In genomic region chr17:17751996-17752821, GRCh38 we compare ENCODE assay signal across 8 cellular contexts.
DNase-seq lines count a peak whose midpoint lies in the region; ATAC-seq and TF ChIP-seq lines count a peak whose summit lies in the region.

No MANE protein-coding gene starts in this region.

- peaks cover 0 to 13% of the 10 kb centered on the region in 2 donors for H3K4me1 ChIP-seq in lung (ENCODE audit: control insufficient read depth in 2 of 2, insufficient read depth in 2 of 2, low read length in 2 of 2)

- TF ChIP-seq POLR2A in GM19099 (IDR thresholded peaks at IDR 0.05; ENCODE audit: extremely low read depth, insufficient read length, low read depth), result peak; percentile 63

- peaks cover 0 to 2% of the 10 kb centered on the region in 2 donors for H3K9me3 ChIP-seq in lung (ENCODE audit: control insufficient read depth in 2 of 2, insufficient read depth in 1 of 2, low read length in 1 of 2)

- peak; percentile 86 for ATAC-seq in HG03354 (IDR thresholded peaks at IDR 0.05; ENCODE audit: poor library complexity, severe bottlenecking, unreplicated experiment)
- ATAC-seq in activated CD8-positive, alpha-beta T cell treated with anti-CD3 and anti-CD28 coated beads, Interleukin-2, amount 10 ng/mL, durations not matched to agents 7 days and 5 days, result peak; percentile 88
- peak; percentile 97 for ATAC-seq in lung (ENCODE audit: insufficient read depth, low FRiP score)

- peak overlapping the region; percentile 96 for H3K27ac Mint-ChIP-seq in activated CD8-positive, alpha-beta T cell treated with anti-CD3 and anti-CD28 coated beads, Interleukin-2, amount 10 ng/mL, durations not matched to agents 7 days and 5 days

- H3K27me3 Mint-ChIP-seq in activated CD8-positive, alpha-beta T cell treated with anti-CD3 and anti-CD28 coated beads, Interleukin-2, amount 10 ng/mL, durations not matched to agents 7 days and 5 days (ENCODE audit: low read depth), result no peaks in the 10 kb centered on the region

- H3K27ac ChIP-seq in lung (ENCODE audit: low read depth in 1 of 2, low read length in 1 of 2), result peak overlapping the region; percentile 86 to 92

- 3 to 4% methylated on average over 54 to 59 of the region's 59 CpGs for WGBS in lung, 2 donors

- no peaks in the 10 kb centered on the region for H3K27me3 ChIP-seq in lung (ENCODE audit: control insufficient read depth, insufficient read depth)

- no peak for TF ChIP-seq CTCF in lung (IDR thresholded peaks at IDR 0.05; ENCODE audit: control extremely low read depth, extremely low read depth)

- peak overlapping the region; percentile 96 for H3K4me3 Mint-ChIP-seq in activated CD8-positive, alpha-beta T cell treated with anti-CD3 and anti-CD28 coated beads, Interleukin-2, amount 10 ng/mL, durations not matched to agents 7 days and 5 days

- DNase-seq in AML-193 (lab: John Stamatoyannopoulos, UW) (peak; percentile 57 to 65), NCI-H774 (lab: John Stamatoyannopoulos, UW) (peak; percentile 76), ecto neural progenitor cell (ENCODE audit: low spot score) (peak; percentile 100), lung (ENCODE audit: low spot score) (peak; percentile 95)
- DNase-seq in activated CD8-positive, alpha-beta T cell treated with anti-CD3 and anti-CD28 coated beads, Interleukin-2, amount 10 ng/mL, durations not matched to agents 7 days and 5 days, result peak; percentile 97
- peak; percentile 94 to 97 (median 97) for DNase-seq in stimulated activated CD4-positive, alpha-beta T cell treated with anti-CD3 and anti-CD28 coated beads, TNF-alpha, amount 100 ng/mL, for 1 hour (ENCODE audit: low read depth in 3 of 3, low spot score in 1 of 3)

- POLR2A ChIA-PET in activated CD8-positive, alpha-beta T cell treated with anti-CD3 and anti-CD28 coated beads, Interleukin-2, amount 10 ng/mL, durations not matched to agents 7 days and 5 days (lab: Charles Lee), result no interaction called here

- CTCF ChIA-PET in activated CD8-positive, alpha-beta T cell treated with anti-CD3 and anti-CD28 coated beads, Interleukin-2, amount 10 ng/mL, durations not matched to agents 7 days and 5 days (lab: Charles Lee), result interaction anchor here (0.9 kb wide), 1 partner anchor 13 kb away, joined by 3 read pairs; no protein-coding TSS in a partner anchor

- H3K4me3 ChIP-seq in lung, result peak overlapping the region; percentile 25

- H3K36me3 Mint-ChIP-seq in activated CD8-positive, alpha-beta T cell treated with anti-CD3 and anti-CD28 coated beads, Interleukin-2, amount 10 ng/mL, durations not matched to agents 7 days and 5 days (ENCODE audit: low read depth), result peaks cover 2% of the 10 kb centered on the region

- H3K36me3 ChIP-seq in lung (ENCODE audit: control insufficient read depth in 2 of 2, insufficient read depth in 2 of 2, low read length in 2 of 2), result no peaks in the 10 kb centered on the region

- H3K4me1 Mint-ChIP-seq in activated CD8-positive, alpha-beta T cell treated with anti-CD3 and anti-CD28 coated beads, Interleukin-2, amount 10 ng/mL, durations not matched to agents 7 days and 5 days (ENCODE audit: low read depth), result peaks cover 89% of the 10 kb centered on the region

- no peaks in the 10 kb centered on the region for H3K9me3 Mint-ChIP-seq in activated CD8-positive, alpha-beta T cell treated with anti-CD3 and anti-CD28 coated beads, Interleukin-2, amount 10 ng/mL, durations not matched to agents 7 days and 5 days (ENCODE audit: insufficient read depth)

Comparison
In these comparisons a context has a peak if more than half of its experiments do, and no peak if none do; other contexts are left out.
1. Peak in every context shown above with its lines: DNase-seq, ATAC-seq, H3K4me3 ChIP-seq and H3K27ac ChIP-seq.